Comparison of ENCODE assay signal across 6 cellular contexts in genomic region chr11:63528729-63529278, GRCh38. TPM values are rescaled to one million over a fixed set of nuclear protein-coding genes. Genes with fewer than 3 reads are reported as not detected.
"Had no signal": no experiment of that assay in that cellular context is flagged by ENCODE, and none has a peak within 500 bp of the region (broad histone marks: within the 10 kb centered on the region; RNA-seq: fewer than 3 reads in every experiment).

No MANE protein-coding gene starts in this region.

RNA-seq across cellular contexts. Expression of gene LGALS12, which starts 22.9 kb away (rescaled TPM):
- total RNA-seq: activated CD4-positive, alpha-beta memory T cell treated with anti-CD3 and anti-CD28 coated beads, Interleukin-2, amount 10 ng/mL, durations not matched to agents 7 days and 5 days; kidney epithelial cell; renal cortical epithelial cell had no signal

RNA-seq across cellular contexts. Expression of gene PLAAT2, which starts 34.4 kb away (rescaled TPM):
- total RNA-seq: activated CD4-positive, alpha-beta memory T cell treated with anti-CD3 and anti-CD28 coated beads, Interleukin-2, amount 10 ng/mL, durations not matched to agents 7 days and 5 days; cardiac septum; kidney epithelial cell; renal cortical epithelial cell; vagina had no signal

RNA-seq across cellular contexts. Expression of gene PLAAT5, which starts 37.8 kb away (rescaled TPM):
- total RNA-seq: activated CD4-positive, alpha-beta memory T cell treated with anti-CD3 and anti-CD28 coated beads, Interleukin-2, amount 10 ng/mL, durations not matched to agents 7 days and 5 days; T-helper 1 cell treated with Interleukin-12 subunit alpha and Interleukin-12 subunit beta and Interleukin-4 antibody, amounts not matched to agents 30 ng/mL and 1 ng/mL, for 36 hours had no signal
